Comparison of ENCODE assay signal across 8 cellular contexts in genomic region chr1:113903496-113904291, GRCh38. TPM values are rescaled to one million over a fixed set of nuclear protein-coding genes. Genes with fewer than 3 reads are reported as not detected.
A peak's percentile ranks its signal among the peaks of the same experiment; 100 is the strongest.
DNase-seq lines count a peak whose midpoint lies in the region; ATAC-seq and TF ChIP-seq lines count a peak whose summit lies in the region.

No MANE protein-coding gene starts in this region.

- no peak for ATAC-seq in T-helper 17 cell
- ATAC-seq in HG03196 (IDR thresholded peaks at IDR 0.05; ENCODE audit: unreplicated experiment) = no peak

- H3K36me3 Mint-ChIP-seq in T-helper 17 cell (ENCODE audit: low read depth) (peaks cover 5% of the 10 kb centered on the region), progenitor cell of endocrine pancreas (ENCODE audit: insufficient read depth) (peaks cover 5% of the 10 kb centered on the region)

- H3K4me1 Mint-ChIP-seq in T-helper 17 cell = peaks cover 41% of the 10 kb centered on the region
- H3K4me1 Mint-ChIP-seq in progenitor cell of endocrine pancreas (ENCODE audit: low read depth) = peaks cover 8% of the 10 kb centered on the region

- TF ChIP-seq POLR2A in erythroblast (IDR thresholded peaks at IDR 0.05; ENCODE audit: low read length) = no peak

- H3K27me3 Mint-ChIP-seq in T-helper 17 cell (no peaks in the 10 kb centered on the region), progenitor cell of endocrine pancreas (no peaks in the 10 kb centered on the region)

- no peaks in the 10 kb centered on the region for H3K9me3 ChIP-seq in T-helper 17 cell (ENCODE audit: control insufficient read depth, low read length, poor library complexity, severe bottlenecking)

- H3K9me3 Mint-ChIP-seq in progenitor cell of endocrine pancreas (ENCODE audit: low read depth) = no peaks in the 10 kb centered on the region

- no peak for TF ChIP-seq CTCF in progenitor cell of endocrine pancreas (IDR thresholded peaks at IDR 0.05; ENCODE audit: unreplicated experiment)

- DNase-seq in activated CD8-positive, alpha-beta memory T cell treated with anti-CD3 and anti-CD28 coated beads, Interleukin-2, amount 50 U/mL, for 4 hours = peak; percentile 15
- DNase-seq in activated CD8-positive, alpha-beta memory T cell treated with anti-CD3 and anti-CD28 coated beads, Interleukin-2, amount 50 U/mL, for 48 hours = no peak
- DNase-seq in T-helper 17 cell (no peak), erythroblast (lab: John Stamatoyannopoulos, UW) (peak; percentile 41 to 53), progenitor cell of endocrine pancreas (ENCODE audit: low spot score, unreplicated experiment) (no peak), ecto neural progenitor cell (ENCODE audit: low spot score) (no peak)
- no peak for DNase-seq in central memory CD4-positive, alpha-beta T cell

- H3K4me3 Mint-ChIP-seq in T-helper 17 cell (peak overlapping the region; percentile 100), progenitor cell of endocrine pancreas (ENCODE audit: low read depth) (peak overlapping the region; percentile 87)

- H3K27ac Mint-ChIP-seq in T-helper 17 cell (peak overlapping the region; percentile 99), progenitor cell of endocrine pancreas (peak overlapping the region; percentile 96)

RNA-seq across cellular contexts. Expression of gene AP4B1, which starts 0.9 kb away (rescaled TPM):
- total RNA-seq in T-helper 17 cell (10 to 100 TPM; 52.1 to 56.1 TPM), progenitor cell of endocrine pancreas (20.2 and 23.4 TPM in 2 replicates)

RNA-seq across cellular contexts. Expression of gene DCLRE1B, which starts 1.4 kb away (rescaled TPM):
- total RNA-seq in T-helper 17 cell = 1 to 10 TPM; 5.4 to 7.0 TPM
- 9.9 and 10.2 TPM in 2 replicates for total RNA-seq in progenitor cell of endocrine pancreas

RNA-seq across cellular contexts. Expression of gene BCL2L15, which starts 16.3 kb away (rescaled TPM):
- total RNA-seq in T-helper 17 cell (1 to 10 TPM; 1.4 to 1.5 TPM), progenitor cell of endocrine pancreas (0.16 and 0.67 TPM in 2 replicates)

RNA-seq across cellular contexts. Expression of gene HIPK1, which starts 25.4 kb away (rescaled TPM):
- total RNA-seq in T-helper 17 cell = 100 to 1,000 TPM; 228 to 253 TPM
- total RNA-seq in progenitor cell of endocrine pancreas = 52.4 and 54.2 TPM in 2 replicates

RNA-seq across cellular contexts. Expression of gene PTPN22, which starts 32.2 kb away (rescaled TPM):
- 10 to 100 TPM; 40.8 to 42.6 TPM for total RNA-seq in T-helper 17 cell
- total RNA-seq in progenitor cell of endocrine pancreas = not detected in 2 replicates

Comparison
In these comparisons a context has a peak if more than half of its experiments do, and no peak if none do; other contexts are left out.
1. DNase-seq: peak in activated CD8-positive, alpha-beta memory T cell treated with anti-CD3 and anti-CD28 coated beads, Interleukin-2, amount 50 U/mL, for 4 hours (single experiment) and erythroblast (2 of 2); none in activated CD8-positive, alpha-beta memory T cell treated with anti-CD3 and anti-CD28 coated beads, Interleukin-2, amount 50 U/mL, for 48 hours (single experiment), T-helper 17 cell (0 of 3), progenitor cell of endocrine pancreas (single experiment), ecto neural progenitor cell (single experiment) and central memory CD4-positive, alpha-beta T cell (single experiment).